ENCODE assay signal across 8 cellular contexts in genomic region chr9:137200311-137201204, GRCh38. TPM values are rescaled to one million over a fixed set of nuclear protein-coding genes. Genes with fewer than 3 reads are reported as not detected.
DNase-seq lines count a peak whose midpoint lies in the region; ATAC-seq and TF ChIP-seq lines count a peak whose summit lies in the region.

A gene with protein sequence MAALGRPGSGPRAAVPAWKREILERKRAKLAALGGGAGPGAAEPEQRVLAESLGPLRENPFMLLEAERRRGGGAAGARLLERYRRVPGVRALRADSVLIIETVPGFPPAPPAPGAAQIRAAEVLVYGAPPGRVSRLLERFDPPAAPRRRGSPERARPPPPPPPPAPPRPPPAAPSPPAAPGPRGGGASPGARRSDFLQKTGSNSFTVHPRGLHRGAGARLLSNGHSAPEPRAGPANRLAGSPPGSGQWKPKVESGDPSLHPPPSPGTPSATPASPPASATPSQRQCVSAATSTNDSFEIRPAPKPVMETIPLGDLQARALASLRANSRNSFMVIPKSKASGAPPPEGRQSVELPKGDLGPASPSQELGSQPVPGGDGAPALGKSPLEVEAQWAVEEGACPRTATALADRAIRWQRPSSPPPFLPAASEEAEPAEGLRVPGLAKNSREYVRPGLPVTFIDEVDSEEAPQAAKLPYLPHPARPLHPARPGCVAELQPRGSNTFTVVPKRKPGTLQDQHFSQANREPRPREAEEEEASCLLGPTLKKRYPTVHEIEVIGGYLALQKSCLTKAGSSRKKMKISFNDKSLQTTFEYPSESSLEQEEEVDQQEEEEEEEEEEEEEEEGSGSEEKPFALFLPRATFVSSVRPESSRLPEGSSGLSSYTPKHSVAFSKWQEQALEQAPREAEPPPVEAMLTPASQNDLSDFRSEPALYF (minus strand): TSS chr9:137200741. CDS start chr9:137200711, 30 bp downstream.

- no peaks in the 10 kb centered on the region for H3K27me3 Mint-ChIP-seq in IgD-negative memory B cell

- peak; percentile 90 for ATAC-seq in GM21529 (IDR thresholded peaks at IDR 0.05; ENCODE audit: unreplicated experiment)

- H3K27ac Mint-ChIP-seq in IgD-negative memory B cell = peak within 1 kb of the TSS; percentile 84 to 99 (median 94)

- H3K4me3 ChIP-seq in epithelial cell of proximal tubule (ENCODE audit: low read depth, low read length) = peak within 1 kb of the TSS; percentile 65

- H3K4me3 Mint-ChIP-seq in IgD-negative memory B cell = peak within 1 kb of the TSS; percentile 86 to 99 (median 92)

- no peaks in the 10 kb centered on the region for H3K9me3 Mint-ChIP-seq in IgD-negative memory B cell

- no peaks in the 10 kb centered on the region for H3K36me3 Mint-ChIP-seq in IgD-negative memory B cell

- peaks cover 12 to 16% (median 15%) of the 10 kb centered on the region in 3 donors for H3K4me1 Mint-ChIP-seq in IgD-negative memory B cell

- DNase-seq in DMS 273 treated with DMSO at 0.1 percent for 48 hours (lab: John Stamatoyannopoulos, UW) (peak; percentile 96), OCI-M2 (lab: John Stamatoyannopoulos, UW; ENCODE audit: unreplicated experiment) (peak; percentile 93), activated T-cell treated with anti-CD3 and anti-CD28 coated beads for 48 hours (ENCODE audit: low read depth) (peak; percentile 97), epithelial cell of proximal tubule (ENCODE audit: low read depth) (peak; percentile 74), mucosa of gallbladder (ENCODE audit: low spot score) (peak; percentile 100)
- DNase-seq in stimulated activated CD8-positive, alpha-beta memory T cell treated with anti-CD3 and anti-CD28 coated beads, Interleukin-4, amount 100 ng/mL, for 4 hours (ENCODE audit: low read depth in 2 of 2, low spot score in 1 of 2) = peak; percentile 95 to 98

- no peak for TF ChIP-seq CTCF in epithelial cell of proximal tubule (conservative IDR thresholded peaks at IDR 0.05; ENCODE audit: low read depth, low read length)

RNA-seq across cellular contexts. Expression of the gene that starts here (rescaled TPM):
- polyA plus RNA-seq in IgD-negative memory B cell = 0.66 TPM
- 10.5 and 13.5 TPM in 2 replicates for total RNA-seq in epithelial cell of proximal tubule
- 74.4 TPM for total RNA-seq in mucosa of gallbladder

Comparison
In these comparisons a context has a peak if more than half of its experiments do, and no peak if none do; other contexts are left out.
1. Peak in every context shown above with its lines: DNase-seq, ATAC-seq and H3K4me3 ChIP-seq.